ENCODE assay signal across 1 cellular context in the genomic region with DNA sequence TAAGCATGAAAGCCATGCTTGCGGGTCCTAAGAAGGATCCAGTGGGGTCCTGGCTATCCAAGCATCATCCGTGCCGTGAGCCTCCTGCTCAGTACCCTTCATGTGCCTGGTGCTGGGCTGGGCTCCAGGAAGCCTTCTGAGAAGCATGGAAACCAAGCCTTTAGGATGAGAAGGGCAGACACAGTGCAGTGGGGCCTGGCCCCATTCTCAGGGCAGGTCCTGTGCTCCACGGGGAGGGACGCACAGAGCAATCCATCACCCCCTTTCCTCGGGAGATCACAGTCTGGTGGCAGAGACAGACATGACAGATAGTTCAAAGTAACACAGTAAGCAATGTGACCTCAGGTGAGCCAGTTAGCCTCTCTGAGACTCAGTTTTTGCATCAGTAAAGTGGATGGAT.
TF ChIP-seq lines count a peak whose summit lies in the region.

No MANE protein-coding gene starts in this region.

TF ChIP-seq in GM23338, 12 proteins besides CTCF, POLR2A, EP300 and RAD21 (continued from another document):
- TF ChIP-seq, protein P1, sequence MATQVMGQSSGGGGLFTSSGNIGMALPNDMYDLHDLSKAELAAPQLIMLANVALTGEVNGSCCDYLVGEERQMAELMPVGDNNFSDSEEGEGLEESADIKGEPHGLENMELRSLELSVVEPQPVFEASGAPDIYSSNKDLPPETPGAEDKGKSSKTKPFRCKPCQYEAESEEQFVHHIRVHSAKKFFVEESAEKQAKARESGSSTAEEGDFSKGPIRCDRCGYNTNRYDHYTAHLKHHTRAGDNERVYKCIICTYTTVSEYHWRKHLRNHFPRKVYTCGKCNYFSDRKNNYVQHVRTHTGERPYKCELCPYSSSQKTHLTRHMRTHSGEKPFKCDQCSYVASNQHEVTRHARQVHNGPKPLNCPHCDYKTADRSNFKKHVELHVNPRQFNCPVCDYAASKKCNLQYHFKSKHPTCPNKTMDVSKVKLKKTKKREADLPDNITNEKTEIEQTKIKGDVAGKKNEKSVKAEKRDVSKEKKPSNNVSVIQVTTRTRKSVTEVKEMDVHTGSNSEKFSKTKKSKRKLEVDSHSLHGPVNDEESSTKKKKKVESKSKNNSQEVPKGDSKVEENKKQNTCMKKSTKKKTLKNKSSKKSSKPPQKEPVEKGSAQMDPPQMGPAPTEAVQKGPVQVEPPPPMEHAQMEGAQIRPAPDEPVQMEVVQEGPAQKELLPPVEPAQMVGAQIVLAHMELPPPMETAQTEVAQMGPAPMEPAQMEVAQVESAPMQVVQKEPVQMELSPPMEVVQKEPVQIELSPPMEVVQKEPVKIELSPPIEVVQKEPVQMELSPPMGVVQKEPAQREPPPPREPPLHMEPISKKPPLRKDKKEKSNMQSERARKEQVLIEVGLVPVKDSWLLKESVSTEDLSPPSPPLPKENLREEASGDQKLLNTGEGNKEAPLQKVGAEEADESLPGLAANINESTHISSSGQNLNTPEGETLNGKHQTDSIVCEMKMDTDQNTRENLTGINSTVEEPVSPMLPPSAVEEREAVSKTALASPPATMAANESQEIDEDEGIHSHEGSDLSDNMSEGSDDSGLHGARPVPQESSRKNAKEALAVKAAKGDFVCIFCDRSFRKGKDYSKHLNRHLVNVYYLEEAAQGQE (IDR thresholded peaks at IDR 0.05; ENCODE audit: unreplicated experiment), result no peak
- no peak for TF ChIP-seq EZH2 (IDR thresholded peaks at IDR 0.05; ENCODE audit: low read depth, unreplicated experiment)
- no peak for TF ChIP-seq POLR2AphosphoS5 (IDR thresholded peaks at IDR 0.05; ENCODE audit: low read depth)
- no peak for TF ChIP-seq STAT1 (IDR thresholded peaks at IDR 0.05; ENCODE audit: unreplicated experiment)
- TF ChIP-seq, protein P2, sequence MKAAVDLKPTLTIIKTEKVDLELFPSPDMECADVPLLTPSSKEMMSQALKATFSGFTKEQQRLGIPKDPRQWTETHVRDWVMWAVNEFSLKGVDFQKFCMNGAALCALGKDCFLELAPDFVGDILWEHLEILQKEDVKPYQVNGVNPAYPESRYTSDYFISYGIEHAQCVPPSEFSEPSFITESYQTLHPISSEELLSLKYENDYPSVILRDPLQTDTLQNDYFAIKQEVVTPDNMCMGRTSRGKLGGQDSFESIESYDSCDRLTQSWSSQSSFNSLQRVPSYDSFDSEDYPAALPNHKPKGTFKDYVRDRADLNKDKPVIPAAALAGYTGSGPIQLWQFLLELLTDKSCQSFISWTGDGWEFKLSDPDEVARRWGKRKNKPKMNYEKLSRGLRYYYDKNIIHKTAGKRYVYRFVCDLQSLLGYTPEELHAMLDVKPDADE (IDR thresholded peaks at IDR 0.05), result no peak
- no peak for TF ChIP-seq EZH2phosphoT487 (IDR thresholded peaks at IDR 0.05; ENCODE audit: unreplicated experiment)
- TF ChIP-seq, protein P3, sequence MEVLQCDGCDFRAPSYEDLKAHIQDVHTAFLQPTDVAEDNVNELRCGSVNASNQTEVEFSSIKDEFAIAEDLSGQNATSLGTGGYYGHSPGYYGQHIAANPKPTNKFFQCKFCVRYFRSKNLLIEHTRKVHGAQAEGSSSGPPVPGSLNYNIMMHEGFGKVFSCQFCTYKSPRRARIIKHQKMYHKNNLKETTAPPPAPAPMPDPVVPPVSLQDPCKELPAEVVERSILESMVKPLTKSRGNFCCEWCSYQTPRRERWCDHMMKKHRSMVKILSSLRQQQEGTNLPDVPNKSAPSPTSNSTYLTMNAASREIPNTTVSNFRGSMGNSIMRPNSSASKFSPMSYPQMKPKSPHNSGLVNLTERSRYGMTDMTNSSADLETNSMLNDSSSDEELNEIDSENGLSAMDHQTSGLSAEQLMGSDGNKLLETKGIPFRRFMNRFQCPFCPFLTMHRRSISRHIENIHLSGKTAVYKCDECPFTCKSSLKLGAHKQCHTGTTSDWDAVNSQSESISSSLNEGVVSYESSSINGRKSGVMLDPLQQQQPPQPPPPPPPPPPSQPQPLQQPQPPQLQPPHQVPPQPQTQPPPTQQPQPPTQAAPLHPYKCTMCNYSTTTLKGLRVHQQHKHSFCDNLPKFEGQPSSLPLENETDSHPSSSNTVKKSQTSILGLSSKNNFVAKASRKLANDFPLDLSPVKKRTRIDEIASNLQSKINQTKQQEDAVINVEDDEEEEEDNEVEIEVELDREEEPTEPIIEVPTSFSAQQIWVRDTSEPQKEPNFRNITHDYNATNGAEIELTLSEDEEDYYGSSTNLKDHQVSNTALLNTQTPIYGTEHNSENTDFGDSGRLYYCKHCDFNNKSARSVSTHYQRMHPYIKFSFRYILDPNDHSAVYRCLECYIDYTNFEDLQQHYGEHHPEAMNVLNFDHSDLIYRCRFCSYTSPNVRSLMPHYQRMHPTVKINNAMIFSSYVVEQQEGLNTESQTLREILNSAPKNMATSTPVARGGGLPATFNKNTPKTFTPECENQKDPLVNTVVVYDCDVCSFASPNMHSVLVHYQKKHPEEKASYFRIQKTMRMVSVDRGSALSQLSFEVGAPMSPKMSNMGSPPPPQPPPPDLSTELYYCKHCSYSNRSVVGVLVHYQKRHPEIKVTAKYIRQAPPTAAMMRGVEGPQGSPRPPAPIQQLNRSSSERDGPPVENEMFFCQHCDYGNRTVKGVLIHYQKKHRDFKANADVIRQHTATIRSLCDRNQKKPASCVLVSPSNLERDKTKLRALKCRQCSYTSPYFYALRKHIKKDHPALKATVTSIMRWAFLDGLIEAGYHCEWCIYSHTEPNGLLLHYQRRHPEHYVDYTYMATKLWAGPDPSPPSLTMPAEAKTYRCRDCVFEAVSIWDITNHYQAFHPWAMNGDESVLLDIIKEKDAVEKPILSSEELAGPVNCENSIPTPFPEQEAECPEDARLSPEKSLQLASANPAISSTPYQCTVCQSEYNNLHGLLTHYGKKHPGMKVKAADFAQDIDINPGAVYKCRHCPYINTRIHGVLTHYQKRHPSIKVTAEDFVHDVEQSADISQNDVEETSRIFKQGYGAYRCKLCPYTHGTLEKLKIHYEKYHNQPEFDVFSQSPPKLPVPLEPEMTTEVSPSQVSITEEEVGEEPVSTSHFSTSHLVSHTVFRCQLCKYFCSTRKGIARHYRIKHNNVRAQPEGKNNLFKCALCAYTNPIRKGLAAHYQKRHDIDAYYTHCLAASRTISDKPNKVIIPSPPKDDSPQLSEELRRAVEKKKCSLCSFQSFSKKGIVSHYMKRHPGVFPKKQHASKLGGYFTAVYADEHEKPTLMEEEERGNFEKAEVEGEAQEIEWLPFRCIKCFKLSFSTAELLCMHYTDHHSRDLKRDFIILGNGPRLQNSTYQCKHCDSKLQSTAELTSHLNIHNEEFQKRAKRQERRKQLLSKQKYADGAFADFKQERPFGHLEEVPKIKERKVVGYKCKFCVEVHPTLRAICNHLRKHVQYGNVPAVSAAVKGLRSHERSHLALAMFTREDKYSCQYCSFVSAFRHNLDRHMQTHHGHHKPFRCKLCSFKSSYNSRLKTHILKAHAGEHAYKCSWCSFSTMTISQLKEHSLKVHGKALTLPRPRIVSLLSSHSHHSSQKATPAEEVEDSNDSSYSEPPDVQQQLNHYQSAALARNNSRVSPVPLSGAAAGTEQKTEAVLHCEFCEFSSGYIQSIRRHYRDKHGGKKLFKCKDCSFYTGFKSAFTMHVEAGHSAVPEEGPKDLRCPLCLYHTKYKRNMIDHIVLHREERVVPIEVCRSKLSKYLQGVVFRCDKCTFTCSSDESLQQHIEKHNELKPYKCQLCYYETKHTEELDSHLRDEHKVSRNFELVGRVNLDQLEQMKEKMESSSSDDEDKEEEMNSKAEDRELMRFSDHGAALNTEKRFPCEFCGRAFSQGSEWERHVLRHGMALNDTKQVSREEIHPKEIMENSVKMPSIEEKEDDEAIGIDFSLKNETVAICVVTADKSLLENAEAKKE (CRISPR knock-in tag; IDR thresholded peaks at IDR 0.05), result no peak
- TF ChIP-seq ZNF114 (CRISPR knock-in tag; IDR thresholded peaks at IDR 0.05), result no peak
- no peak for TF ChIP-seq JUNB (IDR thresholded peaks at IDR 0.05; ENCODE audit: unreplicated experiment)
- TF ChIP-seq CREB1 (CRISPR knock-in tag; IDR thresholded peaks at IDR 0.05; ENCODE audit: low read depth), result no peak
- no peak for TF ChIP-seq ZNF331 (CRISPR knock-in tag; IDR thresholded peaks at IDR 0.05; ENCODE audit: low read depth)
